1 cellular context compared by ENCODE assay signal in genomic region chr6:32254761-32255211, GRCh38.
TF ChIP-seq lines count a peak whose summit lies in the region.

No MANE protein-coding gene starts in this region.

TF ChIP-seq in H1, 55 proteins besides CTCF, POLR2A, EP300 and RAD21 (continued from another document):
- TF ChIP-seq BACH1 (IDR thresholded peaks at IDR 0.05; ENCODE audit: low read length) (no peak), PHF8 (conservative IDR thresholded peaks at IDR 0.05; ENCODE audit: low read depth, low read length) (peak; percentile 22; the same call in 1 of the 2 replicates)
TF ChIP-seq in H1: peak in this region for 2.
